ENCODE assay signal across 1 cellular context in the genomic region with DNA sequence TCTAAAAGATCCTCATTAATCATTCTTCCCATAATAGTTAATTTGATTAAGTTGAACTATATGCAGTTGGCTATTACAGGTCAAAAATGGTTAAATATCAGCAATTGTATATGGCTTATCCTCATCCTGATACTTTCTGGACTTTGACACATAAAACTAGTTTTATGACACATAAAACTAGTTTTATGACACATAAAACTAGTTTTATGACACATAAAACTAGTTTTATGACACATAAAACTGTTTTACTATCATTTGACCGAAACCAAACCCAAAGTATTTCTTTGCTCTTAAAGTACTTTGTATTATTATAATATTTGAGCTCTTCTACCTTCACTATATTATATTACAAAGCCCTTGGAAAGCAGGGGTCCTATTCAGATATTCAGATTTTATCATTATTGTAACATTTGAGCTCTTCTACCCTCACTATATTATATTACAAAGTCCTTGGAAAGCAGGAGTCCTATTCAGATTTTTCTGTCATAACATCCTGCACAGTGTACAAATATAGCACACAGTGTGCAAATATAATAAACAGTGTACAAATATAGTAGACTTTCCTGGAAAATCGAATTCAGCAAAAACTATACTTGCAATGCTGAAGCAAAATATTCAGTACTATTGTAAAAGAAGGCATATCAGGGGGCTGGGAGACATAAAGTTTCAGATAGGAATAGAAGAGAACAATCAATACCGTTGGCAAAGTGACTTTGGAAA.
A peak's percentile ranks its signal among the peaks of the same experiment; 100 is the strongest.
TF ChIP-seq lines count a peak whose summit lies in the region.

No MANE protein-coding gene starts in this region.

TF ChIP-seq in HEK293, 187 proteins besides CTCF, POLR2A, EP300 and RAD21 (continued from another document):
- TF ChIP-seq, protein P1, sequence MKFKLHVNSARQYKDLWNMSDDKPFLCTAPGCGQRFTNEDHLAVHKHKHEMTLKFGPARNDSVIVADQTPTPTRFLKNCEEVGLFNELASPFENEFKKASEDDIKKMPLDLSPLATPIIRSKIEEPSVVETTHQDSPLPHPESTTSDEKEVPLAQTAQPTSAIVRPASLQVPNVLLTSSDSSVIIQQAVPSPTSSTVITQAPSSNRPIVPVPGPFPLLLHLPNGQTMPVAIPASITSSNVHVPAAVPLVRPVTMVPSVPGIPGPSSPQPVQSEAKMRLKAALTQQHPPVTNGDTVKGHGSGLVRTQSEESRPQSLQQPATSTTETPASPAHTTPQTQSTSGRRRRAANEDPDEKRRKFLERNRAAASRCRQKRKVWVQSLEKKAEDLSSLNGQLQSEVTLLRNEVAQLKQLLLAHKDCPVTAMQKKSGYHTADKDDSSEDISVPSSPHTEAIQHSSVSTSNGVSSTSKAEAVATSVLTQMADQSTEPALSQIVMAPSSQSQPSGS (tag by site-specific recombination; IDR thresholded peaks at IDR 0.05; ENCODE audit: low read depth): no peak
- TF ChIP-seq ZNF544 (tag by site-specific recombination; IDR thresholded peaks at IDR 0.05) (no peak), KLF8 (tag by site-specific recombination; IDR thresholded peaks at IDR 0.05) (no peak), REPIN1 (tag by site-specific recombination; IDR thresholded peaks at IDR 0.05; ENCODE audit: low read depth) (no peak), ZFP37 (tag by site-specific recombination; IDR thresholded peaks at IDR 0.05) (no peak), ZNF324 (tag by site-specific recombination; IDR thresholded peaks at IDR 0.05) (no peak), YY2 (tag by site-specific recombination; IDR thresholded peaks at IDR 0.05) (no peak), ZNF510 (tag by site-specific recombination; IDR thresholded peaks at IDR 0.05; ENCODE audit: insufficient replicate concordance) (no peak), OVOL3 (tag by site-specific recombination; IDR thresholded peaks at IDR 0.05) (peak; percentile 12; the same call in 1 of the 2 replicates), ZNF600 (tag by site-specific recombination; IDR thresholded peaks at IDR 0.05) (no peak), ZNF341 (tag by site-specific recombination; IDR thresholded peaks at IDR 0.05; ENCODE audit: low read depth) (peak; percentile 33), KLF16 (tag by site-specific recombination; IDR thresholded peaks at IDR 0.05) (no peak), FEZF1 (tag by site-specific recombination; IDR thresholded peaks at IDR 0.05) (peak; percentile 86), ZBTB1 (tag by site-specific recombination; IDR thresholded peaks at IDR 0.05) (no peak)
- TF ChIP-seq, protein P2, sequence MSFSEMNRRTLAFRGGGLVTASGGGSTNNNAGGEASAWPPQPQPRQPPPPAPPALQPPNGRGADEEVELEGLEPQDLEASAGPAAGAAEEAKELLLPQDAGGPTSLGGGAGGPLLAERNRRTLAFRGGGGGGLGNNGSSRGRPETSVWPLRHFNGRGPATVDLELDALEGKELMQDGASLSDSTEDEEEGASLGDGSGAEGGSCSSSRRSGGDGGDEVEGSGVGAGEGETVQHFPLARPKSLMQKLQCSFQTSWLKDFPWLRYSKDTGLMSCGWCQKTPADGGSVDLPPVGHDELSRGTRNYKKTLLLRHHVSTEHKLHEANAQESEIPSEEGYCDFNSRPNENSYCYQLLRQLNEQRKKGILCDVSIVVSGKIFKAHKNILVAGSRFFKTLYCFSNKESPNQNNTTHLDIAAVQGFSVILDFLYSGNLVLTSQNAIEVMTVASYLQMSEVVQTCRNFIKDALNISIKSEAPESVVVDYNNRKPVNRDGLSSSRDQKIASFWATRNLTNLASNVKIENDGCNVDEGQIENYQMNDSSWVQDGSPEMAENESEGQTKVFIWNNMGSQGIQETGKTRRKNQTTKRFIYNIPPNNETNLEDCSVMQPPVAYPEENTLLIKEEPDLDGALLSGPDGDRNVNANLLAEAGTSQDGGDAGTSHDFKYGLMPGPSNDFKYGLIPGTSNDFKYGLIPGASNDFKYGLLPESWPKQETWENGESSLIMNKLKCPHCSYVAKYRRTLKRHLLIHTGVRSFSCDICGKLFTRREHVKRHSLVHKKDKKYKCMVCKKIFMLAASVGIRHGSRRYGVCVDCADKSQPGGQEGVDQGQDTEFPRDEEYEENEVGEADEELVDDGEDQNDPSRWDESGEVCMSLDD (tag by site-specific recombination; IDR thresholded peaks at IDR 0.05): no peak
